In the genomic region with DNA sequence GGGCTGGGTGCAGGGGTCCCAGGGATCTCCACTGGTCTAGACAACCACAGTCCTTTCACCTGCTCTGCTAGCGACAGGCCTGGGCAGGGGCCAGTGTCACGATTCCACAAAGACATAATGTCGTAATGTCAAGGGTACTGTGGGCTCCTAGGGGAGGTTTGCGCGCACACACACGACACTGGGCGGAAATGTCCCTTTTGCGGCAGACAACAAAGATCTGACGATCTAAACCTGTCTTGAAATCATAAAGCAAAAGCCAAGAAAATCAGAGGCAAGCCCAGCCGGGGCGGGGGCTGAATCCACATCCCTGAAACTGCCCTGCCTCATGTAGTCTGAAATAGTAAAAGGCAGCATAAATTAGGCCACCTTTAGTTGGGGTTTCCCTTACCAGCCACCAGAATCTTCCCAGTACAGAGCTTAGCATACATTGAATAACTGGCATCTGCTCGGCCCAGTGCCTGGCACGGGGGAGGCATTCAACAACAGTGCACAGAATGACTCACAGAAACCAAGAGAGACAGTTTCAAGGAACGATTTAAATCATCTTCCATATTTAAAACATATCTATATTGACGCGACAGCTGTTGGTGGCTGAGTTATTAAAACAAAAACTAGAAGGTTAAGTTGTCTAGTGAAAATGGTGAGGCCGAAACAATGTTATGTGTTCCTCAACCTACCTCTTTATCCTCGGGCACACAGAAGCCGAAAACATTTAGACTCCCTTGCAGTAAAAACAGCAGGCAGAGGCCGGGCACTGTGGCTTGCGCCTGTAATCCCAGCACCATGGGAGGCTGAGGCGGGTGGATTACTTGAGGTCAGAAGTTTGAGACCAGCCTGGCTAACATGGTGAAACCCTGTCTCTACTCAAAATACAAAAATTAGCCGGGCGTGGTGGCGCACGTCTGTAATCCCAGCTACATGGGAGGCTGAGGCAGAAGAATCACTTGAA, we compare ENCODE assay signal across 9 cellular contexts.
DNase-seq lines count a peak whose midpoint lies in the region; ATAC-seq, FAIRE-seq and TF ChIP-seq lines count a peak whose summit lies in the region.
"Had no signal": no experiment of that assay in that cellular context is flagged by ENCODE, and none has a peak within 500 bp of the region (broad histone marks: within the 10 kb centered on the region; RNA-seq: fewer than 3 reads in every experiment).

No MANE protein-coding gene starts in this region.

- no peaks in the 10 kb centered on the region for H3K9me3 ChIP-seq in lower lobe of right lung
- H3K9me3 ChIP-seq in uterus: no peaks in the 10 kb centered on the region

- no peak for TF ChIP-seq POLR2A in uterus (IDR thresholded peaks at IDR 0.05)

- peaks cover 8% of the 10 kb centered on the region for H3K27me3 Mint-ChIP-seq in activated B cell treated with CpG ODN at 0.5 μM for 24 hours

- DNase-seq in GM19239 (ENCODE audit: insufficient read length, low spot score): peak; percentile 17
- no peak for DNase-seq in activated B cell treated with CpG ODN at 0.5 μM for 24 hours
- DNase-seq in stimulated activated CD4-positive, alpha-beta T cell treated with anti-CD3 and anti-CD28 coated beads, Interleukin-12 subunit alpha, Interleukin-12 subunit beta, amount 100 ng/mL, for 4 hours: peak; percentile 32
- no peak for DNase-seq in NCI-H748 treated with DMSO at 0.1 percent for 48 hours (lab: John Stamatoyannopoulos, UW)
- DNase-seq in lower lobe of right lung: no peak
- DNase-seq in CD1c-positive myeloid dendritic cell (ENCODE audit: extremely low spot score): no peak
- DNase-seq in uterus: no peak

- no peak overlapping the region for H3K27ac Mint-ChIP-seq in activated B cell treated with CpG ODN at 0.5 μM for 24 hours
- H3K27ac Mint-ChIP-seq: IgD-negative memory B cell had no signal

- peaks cover 7% of the 10 kb centered on the region for H3K4me1 Mint-ChIP-seq in activated B cell treated with CpG ODN at 0.5 μM for 24 hours

- no peaks in the 10 kb centered on the region for H3K4me1 ChIP-seq in lower lobe of right lung
- H3K4me1 ChIP-seq in uterus: no peaks in the 10 kb centered on the region

- intact Hi-C loops in activated B cell treated with CpG ODN at 0.5 μM for 24 hours (cut with micrococcal nuclease): no loop called here
- intact Hi-C loops in lower lobe of right lung (cut with DNase I): no loop called here
- intact Hi-C loops in uterus (cut with DNase I; ENCODE audit: low total_unique reads): no loop called here

- CTCF ChIA-PET in activated B cell treated with CpG ODN at 0.5 μM for 24 hours (lab: Charles Lee): no interaction called here

- no peaks in the 10 kb centered on the region for H3K9me3 Mint-ChIP-seq in activated B cell treated with CpG ODN at 0.5 μM for 24 hours
- H3K9me3 Mint-ChIP-seq: IgD-negative memory B cell had no signal

- H3K27me3 ChIP-seq in lower lobe of right lung (ENCODE audit: low read depth) (no peaks in the 10 kb centered on the region), uterus (no peaks in the 10 kb centered on the region)

- TF ChIP-seq CTCF in activated B cell treated with CpG ODN at 0.5 μM for 24 hours (IDR thresholded peaks at IDR 0.05) (no peak), lower lobe of right lung (IDR thresholded peaks at IDR 0.05) (no peak), uterus (IDR thresholded peaks at IDR 0.05) (no peak)

- H3K4me3 ChIP-seq in lower lobe of right lung (no peak overlapping the region), uterus (no peak overlapping the region)

- POLR2A ChIA-PET in activated B cell treated with CpG ODN at 0.5 μM for 24 hours (lab: Charles Lee): interaction anchor here (1.2 kb wide), 1 partner anchor 432 kb away, joined by 4 read pairs; the partner anchor contains the start of gene BASP1

- peak; percentile 92 for ATAC-seq in HG02852 (IDR thresholded peaks at IDR 0.05; ENCODE audit: unreplicated experiment)
- ATAC-seq in activated B cell treated with CpG ODN at 0.5 μM for 24 hours (ENCODE audit: low read depth): peak; percentile 58
- ATAC-seq in lower lobe of right lung: no peak

- H3K27ac ChIP-seq in lower lobe of right lung (no peak overlapping the region), uterus (no peak overlapping the region)

- H3K4me3 Mint-ChIP-seq in activated B cell treated with CpG ODN at 0.5 μM for 24 hours: no peak overlapping the region

- peak; percentile 68 for FAIRE-seq in GM19239 (lab: Jason Lieb, UNC)

- no peaks in the 10 kb centered on the region for H3K36me3 Mint-ChIP-seq in activated B cell treated with CpG ODN at 0.5 μM for 24 hours (ENCODE audit: low read depth)
- H3K36me3 Mint-ChIP-seq: IgD-negative memory B cell had no signal

- H3K36me3 ChIP-seq in lower lobe of right lung (peaks cover 28% of the 10 kb centered on the region), uterus (no peaks in the 10 kb centered on the region)

Comparison
In these comparisons a context has a peak if more than half of its experiments do, and no peak if none do; other contexts are left out.
1. DNase-seq: peak in GM19239 (single experiment) and stimulated activated CD4-positive, alpha-beta T cell treated with anti-CD3 and anti-CD28 coated beads, Interleukin-12 subunit alpha, Interleukin-12 subunit beta, amount 100 ng/mL, for 4 hours (single experiment); none in activated B cell treated with CpG ODN at 0.5 μM for 24 hours (single experiment), NCI-H748 treated with DMSO at 0.1 percent for 48 hours (single experiment), lower lobe of right lung (single experiment), CD1c-positive myeloid dendritic cell (single experiment) and uterus (0 of 2).
2. ATAC-seq: peak in HG02852 (single experiment) and activated B cell treated with CpG ODN at 0.5 μM for 24 hours (single experiment); none in lower lobe of right lung (0 of 2).